ENCODE assay signal across 1 cellular context in the genomic region with DNA sequence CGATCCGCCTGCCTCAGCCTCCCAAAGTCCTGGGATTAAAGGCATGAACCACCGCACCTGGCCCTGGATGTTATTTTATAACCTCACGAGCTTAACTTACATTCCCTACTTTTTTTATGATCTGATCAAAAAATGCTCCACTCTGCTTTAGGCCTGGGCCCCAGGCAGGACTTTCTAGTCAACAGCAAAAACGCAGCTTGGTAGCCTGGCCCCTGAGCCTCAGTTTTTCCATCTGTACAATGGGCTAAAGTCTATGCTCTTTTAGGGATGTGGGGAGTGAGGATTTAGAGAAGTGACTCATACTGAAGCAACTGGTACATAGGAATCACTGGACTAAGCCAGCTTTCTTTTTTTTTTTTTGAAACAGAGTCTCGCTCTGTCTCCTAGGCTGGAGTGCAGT.
TF ChIP-seq lines count a peak whose summit lies in the region.

No MANE protein-coding gene starts in this region.

TF ChIP-seq in K562, 482 proteins besides CTCF, POLR2A, EP300 and RAD21 (continued from another document):
- TF ChIP-seq KLF13 (tag; IDR thresholded peaks at IDR 0.05; ENCODE audit: borderline replicate concordance, low read depth) (no peak), ZNF224 (CRISPR knock-in tag; IDR thresholded peaks at IDR 0.05) (no peak), TEAD2 (tag; IDR thresholded peaks at IDR 0.05) (no peak), KLF10 (CRISPR knock-in tag; IDR thresholded peaks at IDR 0.05) (no peak), RCOR1 (IDR thresholded peaks at IDR 0.05; ENCODE audit: borderline replicate concordance in 1 of 2, low read depth in 2 of 2, low read length in 2 of 2) (peak; percentile 19 to 28; a peak in 1 of 4 replicates), MTA1 (IDR thresholded peaks at IDR 0.05; ENCODE audit: borderline replicate concordance) (no peak), FOXA1 (IDR thresholded peaks at IDR 0.05; ENCODE audit: borderline replicate concordance) (no peak), BCOR (IDR thresholded peaks at IDR 0.05) (peak; percentile 77; the same call in 1 of the 2 replicates), IRF2 (CRISPR knock-in tag; IDR thresholded peaks at IDR 0.05) (no peak), ZNF24 (IDR thresholded peaks at IDR 0.05) (no peak), CBX1 (IDR thresholded peaks at IDR 0.05; ENCODE audit: low read depth) (0 out of 2 replicates have a peak, but pooled peaks have one; percentile 37), ZKSCAN3 (CRISPR knock-in tag; IDR thresholded peaks at IDR 0.05) (no peak), LCOR (CRISPR knock-in tag; IDR thresholded peaks at IDR 0.05) (no peak), FOXP1 (CRISPR knock-in tag; IDR thresholded peaks at IDR 0.05) (no peak), SMARCC2 (IDR thresholded peaks at IDR 0.05; ENCODE audit: low read depth) (no peak), ELF4 (CRISPR knock-in tag; IDR thresholded peaks at IDR 0.05) (no peak)
